Comparison of ENCODE assay signal across 28 cellular contexts in genomic region chr9:135617538-135617900, GRCh38. TPM values are rescaled to one million over a fixed set of nuclear protein-coding genes. Genes with fewer than 3 reads are reported as not detected.
DNase-seq lines count a peak whose midpoint lies in the region; ATAC-seq and TF ChIP-seq lines count a peak whose summit lies in the region.
"Had no signal": no experiment of that assay in that cellular context is flagged by ENCODE, and none has a peak within 500 bp of the region (broad histone marks: within the 10 kb centered on the region; RNA-seq: fewer than 3 reads in every experiment).

No MANE protein-coding gene starts in this region.

- intact Hi-C loops in right cardiac atrium (cut with DNase I), result no loop called here

- no peak overlapping the region for H3K27ac Mint-ChIP-seq in type B pancreatic cell
- H3K27ac Mint-ChIP-seq: CD4-positive, alpha-beta T cell; CD8-positive, alpha-beta T cell had no signal

- no peak overlapping the region for H3K4me2 ChIP-seq in osteoblast (ENCODE audit: insufficient read depth, low read length)
- H3K4me2 ChIP-seq: BLaER1 had no signal

- peaks cover 3% of the 10 kb centered on the region for H3K4me1 Mint-ChIP-seq in type B pancreatic cell (ENCODE audit: unreplicated experiment)

- no peak overlapping the region for H3K4me3 Mint-ChIP-seq in type B pancreatic cell
- H3K4me3 Mint-ChIP-seq: CD4-positive, alpha-beta T cell; CD8-positive, alpha-beta T cell had no signal

- H3K79me2 ChIP-seq in osteoblast (ENCODE audit: insufficient read depth, low read length), result no peaks in the 10 kb centered on the region

- 81% methylated on average over 13 of the region's 13 CpGs for WGBS in right cardiac atrium

- peaks cover 0 to 4% of the 10 kb centered on the region in 2 donors for H3K27me3 ChIP-seq in right atrium auricular region
- H3K27me3 ChIP-seq in right cardiac atrium (ENCODE audit: control insufficient read depth, insufficient read depth), result no peaks in the 10 kb centered on the region
- no peaks in the 10 kb centered on the region for H3K27me3 ChIP-seq in H7 (ENCODE audit: control insufficient read depth, insufficient read depth, low read length)
- H3K27me3 ChIP-seq in osteoblast (ENCODE audit: insufficient read depth, low read length), result peaks cover 2% of the 10 kb centered on the region
- H3K27me3 ChIP-seq: BE2C, BLaER1 had no signal

- H3K4me1 ChIP-seq in right atrium auricular region, result no peaks in the 10 kb centered on the region
- no peaks in the 10 kb centered on the region for H3K4me1 ChIP-seq in right cardiac atrium (ENCODE audit: control insufficient read depth, insufficient read depth, low read length)
- H3K4me1 ChIP-seq in osteoblast (ENCODE audit: insufficient read depth, low read length), result no peaks in the 10 kb centered on the region
- H3K4me1 ChIP-seq: BE2C, Caco-2 had no signal

- no peak overlapping the region for H3K4me3 ChIP-seq in right atrium auricular region
- no peak overlapping the region for H3K4me3 ChIP-seq in right cardiac atrium (ENCODE audit: low read length)
- H3K4me3 ChIP-seq in H7 (ENCODE audit: insufficient read depth, low read depth, low read length), result no peak overlapping the region
- no peak overlapping the region for H3K4me3 ChIP-seq in osteoblast (ENCODE audit: insufficient read depth, low read length)
- H3K4me3 ChIP-seq: BLaER1, GM12878 had no signal

- H3K36me3 ChIP-seq in right atrium auricular region, result no peaks in the 10 kb centered on the region
- H3K36me3 ChIP-seq in H7 (replicated peaks; ENCODE audit: control insufficient read depth, insufficient read depth, low read length), result no peaks in the 10 kb centered on the region
- H3K36me3 ChIP-seq in osteoblast (ENCODE audit: insufficient read depth, low read length), result no peaks in the 10 kb centered on the region
- H3K36me3 ChIP-seq: BE2C, BLaER1 had no signal

- TF ChIP-seq CTCF in right atrium auricular region (IDR thresholded peaks at IDR 0.05) (no peak), osteoblast (IDR thresholded peaks at IDR 0.05; ENCODE audit: extremely low read depth, low read depth, low read length) (no peak), type B pancreatic cell (conservative IDR thresholded peaks at IDR 0.05) (no peak)

- no peaks in the 10 kb centered on the region for H3K9me3 Mint-ChIP-seq in type B pancreatic cell
- H3K9me3 Mint-ChIP-seq: CD4-positive, alpha-beta T cell; CD8-positive, alpha-beta T cell had no signal

- DNase-seq in right atrium auricular region (ENCODE audit: low spot score), result peak; percentile 13
- DNase-seq in right cardiac atrium, result no peak
- DNase-seq in H7, result peak; percentile 53
- DNase-seq in osteoblast (ENCODE audit: insufficient read length, low spot score, missing footprints), result peak; percentile 66
- DNase-seq in type B pancreatic cell (ENCODE audit: extremely low spot score, unreplicated experiment), result peak; percentile 63
- DNase-seq in midbrain (lab: John Stamatoyannopoulos, UW), result no peak
- DNase-seq in NCI-H1105 (lab: John Stamatoyannopoulos, UW), result no peak
- DNase-seq: 8988T; ACHN; BE2C; C1 segment of cervical spinal cord; Caco-2; Calu3; CD4-positive, alpha-beta T cell; CD8-positive, alpha-beta T cell; DMS 273 treated with DMSO at 0.1 percent for 48 hours; DMS153; DMS79; DND-41; EL; GDM1 had no signal

- H4K20me1 ChIP-seq in osteoblast (ENCODE audit: insufficient read depth, low read length), result no peaks in the 10 kb centered on the region
- H4K20me1 ChIP-seq: BLaER1 had no signal

- no peak overlapping the region for H2AFZ ChIP-seq in osteoblast (ENCODE audit: low read length)

- H3K36me3 Mint-ChIP-seq in type B pancreatic cell, result no peaks in the 10 kb centered on the region
- H3K36me3 Mint-ChIP-seq: CD8-positive, alpha-beta T cell had no signal

- no peaks in the 10 kb centered on the region for H3K9me3 ChIP-seq in right atrium auricular region
- no peaks in the 10 kb centered on the region for H3K9me3 ChIP-seq in right cardiac atrium (ENCODE audit: control insufficient read depth, low read length)
- H3K9me3 ChIP-seq in osteoblast (ENCODE audit: low read depth, low read length), result no peaks in the 10 kb centered on the region
- H3K9me3 ChIP-seq: BE2C, BLaER1, Caco-2 had no signal

- ATAC-seq in right cardiac atrium (no peak), GM21447 (IDR thresholded peaks at IDR 0.05; ENCODE audit: unreplicated experiment) (no peak)
- ATAC-seq: CD8-positive, alpha-beta T cell; GM12878 had no signal

- H3K27ac ChIP-seq in right atrium auricular region, result no peak overlapping the region
- H3K27ac ChIP-seq in right cardiac atrium (ENCODE audit: low read length), result no peak overlapping the region
- no peak overlapping the region for H3K27ac ChIP-seq in osteoblast (ENCODE audit: low read depth, low read length)
- H3K27ac ChIP-seq: BLaER1 had no signal

- peaks cover 16% of the 10 kb centered on the region for H3K27me3 Mint-ChIP-seq in type B pancreatic cell

RNA-seq across cellular contexts. Expression of gene GLT6D1, which starts 21.8 kb away (rescaled TPM):
- not detected for total RNA-seq in right atrium auricular region
- total RNA-seq in right cardiac atrium, result not detected
- not detected for polyA plus RNA-seq in right cardiac atrium
- total RNA-seq in H7 (2014; rRNA removed; shearing (Covaris generic)), result not detected in 2 replicates
- total RNA-seq in osteoblast, result not detected in 2 replicates
- not detected in 2 replicates for total RNA-seq in type B pancreatic cell (ENCODE audit: low replicate concordance)
- total RNA-seq: A673; Caco-2; Calu3; CD4-positive, alpha-beta T cell; CD8-positive, alpha-beta T cell; Daoy; G401; GM12878 had no signal
- polyA plus RNA-seq: AG04450, GM12878 had no signal

RNA-seq across cellular contexts. Expression of gene LCN9, which starts 45.6 kb away (rescaled TPM):
- total RNA-seq in right atrium auricular region, result not detected
- total RNA-seq in right cardiac atrium, result not detected
- polyA plus RNA-seq in right cardiac atrium, result not detected
- 0.44 TPM in 1 of 2 replicates, not detected in the other for total RNA-seq in H7 (2014; rRNA removed; shearing (Covaris generic))
- not detected in 2 replicates for total RNA-seq in osteoblast
- 1.1 and 2.0 TPM in 2 replicates for total RNA-seq in type B pancreatic cell (ENCODE audit: low replicate concordance)
- total RNA-seq: A673; Caco-2; Calu3; CD4-positive, alpha-beta T cell; CD8-positive, alpha-beta T cell; Daoy; G401; GM12878 had no signal
- polyA plus RNA-seq: AG04450, GM12878 had no signal

RNA-seq across cellular contexts. Expression of gene PAEP, which starts 56.0 kb away (rescaled TPM):
- not detected for total RNA-seq in right atrium auricular region
- total RNA-seq in right cardiac atrium, result not detected
- not detected for polyA plus RNA-seq in right cardiac atrium
- not detected in 2 replicates for total RNA-seq in H7 (2014; rRNA removed; shearing (Covaris generic))
- not detected in 2 replicates for total RNA-seq in osteoblast
- total RNA-seq in type B pancreatic cell (ENCODE audit: low replicate concordance), result not detected in 2 replicates
- total RNA-seq: A673; Caco-2; CD4-positive, alpha-beta T cell; CD8-positive, alpha-beta T cell; Daoy; G401; GM12878 had no signal
- polyA plus RNA-seq: AG04450, GM12878 had no signal

Comparison
In these comparisons a context has a peak if more than half of its experiments do, and no peak if none do; other contexts are left out.
1. DNase-seq: peak in right atrium auricular region (single experiment), H7 (single experiment), osteoblast (single experiment) and type B pancreatic cell (single experiment); none in right cardiac atrium (0 of 3), midbrain (single experiment) and NCI-H1105 (single experiment).